1 cellular context compared by ENCODE assay signal in the genomic region with DNA sequence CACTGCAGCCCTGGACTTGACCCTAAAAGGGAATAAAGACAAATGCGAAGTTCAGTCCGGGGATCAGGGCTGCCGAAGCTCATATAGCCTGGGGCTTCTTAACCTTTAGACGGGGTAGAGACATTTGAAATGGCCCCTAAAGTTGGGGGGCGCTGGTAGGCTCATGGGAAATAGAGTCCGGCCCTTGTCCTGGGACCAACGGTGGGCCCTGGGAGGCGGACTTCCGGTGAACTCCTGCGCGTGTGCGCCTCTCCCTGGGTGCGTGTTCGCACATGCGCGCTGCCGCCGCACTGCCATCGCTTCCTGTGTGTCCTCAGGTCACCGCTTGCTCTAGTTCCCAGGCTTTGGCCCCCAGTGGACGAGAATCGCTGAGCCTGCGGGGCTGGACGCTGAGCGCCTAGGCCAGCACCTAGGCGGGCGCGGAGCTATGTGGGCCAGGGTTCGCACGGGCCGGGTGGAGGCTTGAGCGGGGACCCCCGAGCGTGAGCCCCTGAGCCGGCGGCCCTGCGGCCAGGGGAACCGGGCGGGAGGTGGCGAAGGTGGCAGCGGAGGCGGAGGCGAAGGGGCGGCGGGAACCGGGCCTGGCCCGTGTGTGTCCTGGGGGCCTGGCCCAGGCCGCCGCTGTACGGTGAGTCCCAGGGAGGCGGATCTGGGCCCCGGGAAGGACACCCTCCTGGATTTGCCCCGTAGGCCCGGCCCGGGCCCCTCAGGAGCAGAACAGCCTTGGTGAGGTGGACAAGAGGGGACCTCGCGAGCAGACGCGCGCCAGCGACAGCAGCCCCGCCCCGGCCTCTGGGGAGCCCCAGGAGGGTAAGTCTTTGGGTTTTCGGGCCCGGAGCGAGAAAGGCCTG.
TF ChIP-seq lines count a peak whose summit lies in the region.

No MANE protein-coding gene starts in this region.

TF ChIP-seq in HEK293, 187 proteins besides CTCF, POLR2A, EP300 and RAD21 (continued from another document):
- TF ChIP-seq ZNF518A (tag by site-specific recombination; conservative IDR thresholded peaks at IDR 0.05; ENCODE audit: low read depth) = peak; percentile 96
- TF ChIP-seq ZNF37A (tag by site-specific recombination; IDR thresholded peaks at IDR 0.05) = no peak
- TF ChIP-seq ZNF837 (tag by site-specific recombination; IDR thresholded peaks at IDR 0.05) = no peak
- TF ChIP-seq ZNF629 (tag by site-specific recombination; IDR thresholded peaks at IDR 0.05) = no peak
- TF ChIP-seq ZNF658 (tag by site-specific recombination; IDR thresholded peaks at IDR 0.05) = no peak
- TF ChIP-seq ZNF558 (tag by site-specific recombination; IDR thresholded peaks at IDR 0.05) = no peak
- TF ChIP-seq ZNF274 (IDR thresholded peaks at IDR 0.05; ENCODE audit: low read length) = no peak
- no peak for TF ChIP-seq ZNF274 (tag by site-specific recombination; IDR thresholded peaks at IDR 0.05; ENCODE audit: borderline replicate concordance)
- no peak for TF ChIP-seq ZNF133 (tag by site-specific recombination; IDR thresholded peaks at IDR 0.05)
- TF ChIP-seq, protein P1, sequence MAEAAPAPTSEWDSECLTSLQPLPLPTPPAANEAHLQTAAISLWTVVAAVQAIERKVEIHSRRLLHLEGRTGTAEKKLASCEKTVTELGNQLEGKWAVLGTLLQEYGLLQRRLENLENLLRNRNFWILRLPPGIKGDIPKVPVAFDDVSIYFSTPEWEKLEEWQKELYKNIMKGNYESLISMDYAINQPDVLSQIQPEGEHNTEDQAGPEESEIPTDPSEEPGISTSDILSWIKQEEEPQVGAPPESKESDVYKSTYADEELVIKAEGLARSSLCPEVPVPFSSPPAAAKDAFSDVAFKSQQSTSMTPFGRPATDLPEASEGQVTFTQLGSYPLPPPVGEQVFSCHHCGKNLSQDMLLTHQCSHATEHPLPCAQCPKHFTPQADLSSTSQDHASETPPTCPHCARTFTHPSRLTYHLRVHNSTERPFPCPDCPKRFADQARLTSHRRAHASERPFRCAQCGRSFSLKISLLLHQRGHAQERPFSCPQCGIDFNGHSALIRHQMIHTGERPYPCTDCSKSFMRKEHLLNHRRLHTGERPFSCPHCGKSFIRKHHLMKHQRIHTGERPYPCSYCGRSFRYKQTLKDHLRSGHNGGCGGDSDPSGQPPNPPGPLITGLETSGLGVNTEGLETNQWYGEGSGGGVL (tag by site-specific recombination; IDR thresholded peaks at IDR 0.05) = no peak
- TF ChIP-seq, protein P2, sequence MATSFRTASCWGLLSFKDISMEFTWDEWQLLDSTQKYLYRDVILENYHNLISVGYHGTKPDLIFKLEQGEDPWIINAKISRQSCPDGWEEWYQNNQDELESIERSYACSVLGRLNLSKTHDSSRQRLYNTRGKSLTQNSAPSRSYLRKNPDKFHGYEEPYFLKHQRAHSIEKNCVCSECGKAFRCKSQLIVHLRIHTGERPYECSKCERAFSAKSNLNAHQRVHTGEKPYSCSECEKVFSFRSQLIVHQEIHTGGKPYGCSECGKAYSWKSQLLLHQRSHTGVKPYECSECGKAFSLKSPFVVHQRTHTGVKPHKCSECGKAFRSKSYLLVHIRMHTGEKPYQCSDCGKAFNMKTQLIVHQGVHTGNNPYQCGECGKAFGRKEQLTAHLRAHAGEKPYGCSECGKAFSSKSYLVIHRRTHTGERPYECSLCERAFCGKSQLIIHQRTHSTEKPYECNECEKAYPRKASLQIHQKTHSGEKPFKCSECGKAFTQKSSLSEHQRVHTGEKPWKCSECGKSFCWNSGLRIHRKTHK (tag by site-specific recombination; IDR thresholded peaks at IDR 0.05) = no peak
- TF ChIP-seq HIC1 (tag by site-specific recombination; IDR thresholded peaks at IDR 0.05) = 0 out of 2 replicates have a peak, but pooled peaks have one; percentile 10
- TF ChIP-seq ZNF549 (tag by site-specific recombination; IDR thresholded peaks at IDR 0.05) = no peak
